14 cellular contexts compared by ENCODE assay signal in the genomic region with DNA sequence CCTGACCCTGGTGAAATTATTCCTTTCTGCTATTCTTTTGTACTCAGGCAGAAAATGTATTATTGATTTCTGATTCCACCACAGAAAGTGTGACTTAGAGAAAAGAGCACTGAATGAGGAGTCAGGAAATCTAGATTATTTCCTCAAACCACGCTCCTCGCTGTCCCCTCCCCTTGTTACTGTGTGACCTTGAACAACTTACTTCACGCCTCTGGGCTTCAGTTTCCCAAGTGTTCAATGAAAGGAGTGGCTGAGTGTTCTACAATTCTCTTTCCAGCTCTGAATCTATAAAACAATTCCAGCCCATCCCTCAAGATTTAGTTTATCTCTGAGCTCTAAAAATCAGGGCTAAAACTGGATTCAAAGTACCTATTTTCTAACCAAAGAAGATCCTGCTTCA. TPM values are rescaled to one million over a fixed set of nuclear protein-coding genes. Genes with fewer than 3 reads are reported as not detected.
DNase-seq lines count a peak whose midpoint lies in the region; ATAC-seq and TF ChIP-seq lines count a peak whose summit lies in the region.
"Had no signal": no experiment of that assay in that cellular context is flagged by ENCODE, and none has a peak within 500 bp of the region (broad histone marks: within the 10 kb centered on the region; RNA-seq: fewer than 3 reads in every experiment).

No MANE protein-coding gene starts in this region.

- H4K20me1 ChIP-seq in PC-9 (ENCODE audit: insufficient read depth): no peaks in the 10 kb centered on the region

- no peaks in the 10 kb centered on the region for H3K9me2 ChIP-seq in PC-9 (ENCODE audit: insufficient read depth)

- in situ Hi-C loops in gastrocnemius medialis (cut with MboI; ENCODE audit: low sequenced_read_pairs in 4 of 4): loop anchor here in 3 of 4 donors (5.0 to 25.0 kb wide), 2 partner anchors 269 kb away; no protein-coding TSS in a partner anchor

- H3F3A ChIP-seq in PC-9 (ENCODE audit: insufficient read depth, low read depth): peaks cover 23% of the 10 kb centered on the region; the same call in 1 of the 2 replicates

- H3K4me3 Mint-ChIP-seq in activated naive CD4-positive, alpha-beta T cell treated with anti-CD3 and anti-CD28 coated beads, Interleukin-2, amount 10 ng/mL, durations not matched to agents 7 days and 5 days: peak overlapping the region; percentile 94
- H3K4me3 Mint-ChIP-seq in endodermal cell: peak overlapping the region; percentile 70
- no peak overlapping the region for H3K4me3 Mint-ChIP-seq in stimulated activated memory B cell treated with anti-CD40 and anti-IgM and Interleukin-4, amounts not matched to agents 10 μg/mL and 1 μg/mL and 100 μg/mL, for 72 hours

- intact Hi-C loops in PC-9 (cut with micrococcal nuclease; ENCODE audit: unreplicated experiment) (loop anchor here (5.0 kb wide), 1 partner anchor 1296 kb away; the partner anchor contains the start of gene ECT2), gastrocnemius medialis (cut with DNase I; ENCODE audit: low total_unique reads) (loop anchor here (5.0 to 10.0 kb wide), 2 partner anchors 124 to 1102 kb away; partner anchors contain the start of gene SKIL), uterus (cut with DNase I; ENCODE audit: low total_unique reads) (no loop called here)

- POLR2A ChIA-PET in PC-9 (lab: Charles Lee; ENCODE audit: unreplicated experiment): no interaction called here

- H3K4me1 Mint-ChIP-seq in activated naive CD4-positive, alpha-beta T cell treated with anti-CD3 and anti-CD28 coated beads, Interleukin-2, amount 10 ng/mL, durations not matched to agents 7 days and 5 days: peaks cover 39% of the 10 kb centered on the region
- H3K4me1 Mint-ChIP-seq in endodermal cell: peaks cover 45% of the 10 kb centered on the region
- H3K4me1 Mint-ChIP-seq in stimulated activated memory B cell treated with anti-CD40 and anti-IgM and Interleukin-4, amounts not matched to agents 10 μg/mL and 1 μg/mL and 100 μg/mL, for 72 hours: peaks cover 36% of the 10 kb centered on the region

- no peaks in the 10 kb centered on the region for H3K9me3 Mint-ChIP-seq in activated naive CD4-positive, alpha-beta T cell treated with anti-CD3 and anti-CD28 coated beads, Interleukin-2, amount 10 ng/mL, durations not matched to agents 7 days and 5 days
- H3K9me3 Mint-ChIP-seq in endodermal cell: no peaks in the 10 kb centered on the region
- H3K9me3 Mint-ChIP-seq in stimulated activated memory B cell treated with anti-CD40 and anti-IgM and Interleukin-4, amounts not matched to agents 10 μg/mL and 1 μg/mL and 100 μg/mL, for 72 hours: no peaks in the 10 kb centered on the region
- H3K9me3 Mint-ChIP-seq: activated B cell treated with CpG ODN at 0.5 μM for 24 hours had no signal

- H3K27me3 ChIP-seq in PC-9 (ENCODE audit: insufficient read depth, low read depth): no peaks in the 10 kb centered on the region
- H3K27me3 ChIP-seq in endodermal cell (ENCODE audit: control insufficient read depth, insufficient read depth, low read length, poor library complexity, severe bottlenecking): peaks cover 41% of the 10 kb centered on the region
- H3K27me3 ChIP-seq in gastrocnemius medialis: no peaks in the 10 kb centered on the region
- H3K27me3 ChIP-seq in uterus: no peaks in the 10 kb centered on the region
- H3K27me3 ChIP-seq: sigmoid colon, upper lobe of right lung had no signal

- no peak for DNase-seq in activated naive CD4-positive, alpha-beta T cell treated with anti-CD3 and anti-CD28 coated beads, Interleukin-2, amount 10 ng/mL, durations not matched to agents 7 days and 5 days
- no peak for DNase-seq in activated naive CD4-positive, alpha-beta T cell treated with anti-CD3 and anti-CD28 coated beads, Interleukin-2, amount 50 U/mL, for 16 hours
- DNase-seq in PC-9: no peak
- DNase-seq in endodermal cell: no peak
- no peak for DNase-seq in gastrocnemius medialis
- no peak for DNase-seq in uterus
- DNase-seq: activated B cell treated with CpG ODN at 0.5 μM for 24 hours, NCI-H2029 treated with DMSO at 0.1 percent for 48 hours, NCI-H526, sigmoid colon, upper lobe of right lung had no signal

- TF ChIP-seq POLR2A in gastrocnemius medialis (IDR thresholded peaks at IDR 0.05) (no peak), uterus (IDR thresholded peaks at IDR 0.05) (no peak)

- ATAC-seq in gastrocnemius medialis (no peak), HG03442 (IDR thresholded peaks at IDR 0.05; ENCODE audit: unreplicated experiment) (no peak)
- ATAC-seq in stimulated activated memory B cell treated with anti-CD40 and anti-IgM and Interleukin-4, amounts not matched to agents 10 μg/mL and 1 μg/mL and 100 μg/mL, for 72 hours: no peak
- ATAC-seq: upper lobe of right lung had no signal

- H3K27ac ChIP-seq in PC-9 (no peak overlapping the region), endodermal cell (ENCODE audit: low read depth, low read length) (peak overlapping the region; percentile 10), gastrocnemius medialis (peak overlapping the region in 3 of 4 donors; percentile 10 to 93 (median 91)), uterus (no peak overlapping the region)
- H3K27ac ChIP-seq: neutrophil, upper lobe of right lung had no signal

- no peak for TF ChIP-seq CTCF in PC-9 (conservative IDR thresholded peaks at IDR 0.05)
- no peak for TF ChIP-seq CTCF in endodermal cell (conservative IDR thresholded peaks at IDR 0.05)
- TF ChIP-seq CTCF in gastrocnemius medialis (IDR thresholded peaks at IDR 0.05 in 4 of 5, conservative IDR thresholded peaks at IDR 0.05 in 1 of 5): no peak
- TF ChIP-seq CTCF in uterus (IDR thresholded peaks at IDR 0.05): no peak

- no peak overlapping the region for H2AFZ ChIP-seq in PC-9

- H3K9me3 ChIP-seq in PC-9 (ENCODE audit: insufficient read depth, low read depth) (no peaks in the 10 kb centered on the region), endodermal cell (ENCODE audit: control insufficient read depth, low read length) (no peaks in the 10 kb centered on the region), gastrocnemius medialis (no peaks in the 10 kb centered on the region), uterus (no peaks in the 10 kb centered on the region)
- H3K9me3 ChIP-seq: neutrophil, sigmoid colon, upper lobe of right lung had no signal

- H3K4me1 ChIP-seq in PC-9 (replicated peaks; ENCODE audit: insufficient read depth) (peaks cover 29% of the 10 kb centered on the region), endodermal cell (ENCODE audit: control insufficient read depth, insufficient read depth, low read length) (peaks cover 8% of the 10 kb centered on the region), gastrocnemius medialis (peaks cover 51 to 68% of the 10 kb centered on the region in 2 donors), uterus (no peaks in the 10 kb centered on the region)

- H3K27ac Mint-ChIP-seq in activated naive CD4-positive, alpha-beta T cell treated with anti-CD3 and anti-CD28 coated beads, Interleukin-2, amount 10 ng/mL, durations not matched to agents 7 days and 5 days: no peak overlapping the region
- H3K27ac Mint-ChIP-seq in endodermal cell: no peak overlapping the region
- no peak overlapping the region for H3K27ac Mint-ChIP-seq in stimulated activated memory B cell treated with anti-CD40 and anti-IgM and Interleukin-4, amounts not matched to agents 10 μg/mL and 1 μg/mL and 100 μg/mL, for 72 hours
- H3K27ac Mint-ChIP-seq: activated B cell treated with CpG ODN at 0.5 μM for 24 hours had no signal

- H3K36me3 ChIP-seq in PC-9 (ENCODE audit: low read depth): no peaks in the 10 kb centered on the region; the same call in 1 of the 2 replicates
- no peaks in the 10 kb centered on the region for H3K36me3 ChIP-seq in endodermal cell (ENCODE audit: control insufficient read depth, insufficient read depth, low read length)
- H3K36me3 ChIP-seq in gastrocnemius medialis: no peaks in the 10 kb centered on the region
- no peaks in the 10 kb centered on the region for H3K36me3 ChIP-seq in uterus
- H3K36me3 ChIP-seq: neutrophil, sigmoid colon, upper lobe of right lung had no signal

- H3K79me2 ChIP-seq in PC-9 (ENCODE audit: low read depth): peaks cover 86% of the 10 kb centered on the region

- no peak overlapping the region for H3K9ac ChIP-seq in endodermal cell (ENCODE audit: extremely low read depth, low read length, poor library complexity, severe bottlenecking)

- H3K36me3 Mint-ChIP-seq in activated naive CD4-positive, alpha-beta T cell treated with anti-CD3 and anti-CD28 coated beads, Interleukin-2, amount 10 ng/mL, durations not matched to agents 7 days and 5 days: peaks cover 7% of the 10 kb centered on the region
- H3K36me3 Mint-ChIP-seq in endodermal cell (ENCODE audit: low read depth): no peaks in the 10 kb centered on the region
- no peaks in the 10 kb centered on the region for H3K36me3 Mint-ChIP-seq in stimulated activated memory B cell treated with anti-CD40 and anti-IgM and Interleukin-4, amounts not matched to agents 10 μg/mL and 1 μg/mL and 100 μg/mL, for 72 hours

- CTCF ChIA-PET in activated naive CD4-positive, alpha-beta T cell treated with anti-CD3 and anti-CD28 coated beads, Interleukin-2, amount 10 ng/mL, durations not matched to agents 7 days and 5 days (lab: Charles Lee): interaction anchor here (1.2 to 1.5 kb wide), 2 partner anchors 81 to 110 kb away, joined by 3 to 4 read pairs; no protein-coding TSS in a partner anchor
- CTCF ChIA-PET in PC-9 (lab: Charles Lee): interaction anchor here (0.6 kb wide), 1 partner anchor 13 kb away, joined by 9 read pairs; no protein-coding TSS in a partner anchor

- WGBS in endodermal cell (ENCODE audit: insufficient coverage in 1 of 2, insufficient read length in 1 of 2), 2 experiments: 86 to 100% methylated on average over 1 to 3 of the region's 3 CpGs

- peak overlapping the region; percentile 69; the same call in 1 of the 2 replicates for H3K4me3 ChIP-seq in PC-9
- H3K4me3 ChIP-seq in endodermal cell (ENCODE audit: low read length): peak overlapping the region; percentile 88
- H3K4me3 ChIP-seq in gastrocnemius medialis: no peak overlapping the region
- H3K4me3 ChIP-seq in uterus: no peak overlapping the region
- H3K4me3 ChIP-seq: sigmoid colon had no signal

- peak overlapping the region; percentile 82 for H3K4me2 ChIP-seq in PC-9

- no TSS peak for BruUV-seq in PC-9 (replicated peaks; lab: Mats Ljungman, UMichigan)

- H3K27me3 Mint-ChIP-seq in activated naive CD4-positive, alpha-beta T cell treated with anti-CD3 and anti-CD28 coated beads, Interleukin-2, amount 10 ng/mL, durations not matched to agents 7 days and 5 days: no peaks in the 10 kb centered on the region
- H3K27me3 Mint-ChIP-seq in endodermal cell (ENCODE audit: insufficient read depth): peaks cover 46% of the 10 kb centered on the region
- peaks cover 35% of the 10 kb centered on the region for H3K27me3 Mint-ChIP-seq in stimulated activated memory B cell treated with anti-CD40 and anti-IgM and Interleukin-4, amounts not matched to agents 10 μg/mL and 1 μg/mL and 100 μg/mL, for 72 hours

RNA-seq across cellular contexts. Expression of gene TNIK, which starts 3.4 kb away (rescaled TPM):
- total RNA-seq in PC-9 (2021): 28.8 and 30.7 TPM in 2 replicates
- total RNA-seq in endodermal cell: 10 to 100 TPM; 12.2 to 14.9 TPM
- polyA plus RNA-seq in endodermal cell (2013, experiment 1 of 2): 30.1 TPM
- polyA plus RNA-seq in endodermal cell (2013, experiment 2 of 2): 33.0 TPM
- 10 to 100 TPM in 2 of 4 donors, 1 to 10 TPM in 2; 5.2 to 19.7 (median 10.6) TPM for total RNA-seq in gastrocnemius medialis
- total RNA-seq in uterus: 10 to 100 TPM in 1 of 4 donors, 1 to 10 TPM in 3; 1.5 to 20.3 (median 7.7) TPM

Comparison
In these comparisons a context has a peak if more than half of its experiments do, and no peak if none do; other contexts are left out.
1. H3K27ac ChIP-seq: peak in endodermal cell (single experiment) and gastrocnemius medialis (3 of 4); none in PC-9 (single experiment) and uterus (0 of 2).
2. H3K4me3 ChIP-seq: peak in PC-9 (single experiment) and endodermal cell (single experiment); none in gastrocnemius medialis (0 of 4) and uterus (0 of 2).